In genomic region chr18:906416-907170, GRCh38 we compare ENCODE assay signal across 9 cellular contexts. TPM values are rescaled to one million over a fixed set of nuclear protein-coding genes. Genes with fewer than 3 reads are reported as not detected.
A peak's percentile ranks its signal among the peaks of the same experiment; 100 is the strongest.
DNase-seq lines count a peak whose midpoint lies in the region; ATAC-seq and TF ChIP-seq lines count a peak whose summit lies in the region.
"Had no signal": no experiment of that assay in that cellular context is flagged by ENCODE, and none has a peak within 500 bp of the region (broad histone marks: within the 10 kb centered on the region; RNA-seq: fewer than 3 reads in every experiment).

No MANE protein-coding gene starts in this region.

- H3K36me3 Mint-ChIP-seq in activated naive CD4-positive, alpha-beta T cell treated with anti-CD3 and anti-CD28 coated beads for 36 hours (ENCODE audit: low read depth): no peaks in the 10 kb centered on the region

- H3K4me1 Mint-ChIP-seq in activated naive CD4-positive, alpha-beta T cell treated with anti-CD3 and anti-CD28 coated beads for 36 hours (ENCODE audit: low read depth): peaks cover 30% of the 10 kb centered on the region

- peaks cover 1% of the 10 kb centered on the region for H3K9me3 Mint-ChIP-seq in activated naive CD4-positive, alpha-beta T cell treated with anti-CD3 and anti-CD28 coated beads for 36 hours

- H3K4me1 ChIP-seq in RWPE2 (ENCODE audit: insufficient read depth, poor library complexity, severe bottlenecking) (no peaks in the 10 kb centered on the region), subcutaneous abdominal adipose tissue (ENCODE audit: control insufficient read depth in 5 of 5, insufficient read depth in 5 of 5, low read length in 5 of 5) (peaks cover 0 to 46% (median 40%) of the 10 kb centered on the region in 5 donors), colonic mucosa (no peaks in the 10 kb centered on the region)

- no peak for TF ChIP-seq CTCF in RWPE2 (IDR thresholded peaks at IDR 0.05; ENCODE audit: poor library complexity, severe bottlenecking)
- TF ChIP-seq CTCF in colonic mucosa (IDR thresholded peaks at IDR 0.05): no peak

- ATAC-seq in RWPE2 (ENCODE audit: low read depth) (no peak), HG02852 (IDR thresholded peaks at IDR 0.05; ENCODE audit: unreplicated experiment) (no peak), GM19455 (IDR thresholded peaks at IDR 0.05; ENCODE audit: unreplicated experiment) (no peak)

- H3K4me3 ChIP-seq in RWPE2 (ENCODE audit: severe bottlenecking) (peak overlapping the region; percentile 8), iPS-11a (ENCODE audit: low read depth, low read length) (peak overlapping the region; percentile 33), subcutaneous abdominal adipose tissue (ENCODE audit: low read depth in 1 of 5, low read length in 5 of 5) (peak overlapping the region in 4 of 5 donors; percentile 22 to 67 (median 35)), colonic mucosa (no peak overlapping the region)

- no peak overlapping the region for H3K27ac Mint-ChIP-seq in activated naive CD4-positive, alpha-beta T cell treated with anti-CD3 and anti-CD28 coated beads for 36 hours

- no peak overlapping the region for H3K9ac ChIP-seq in subcutaneous abdominal adipose tissue (ENCODE audit: low read length in 5 of 5)
- H3K9ac ChIP-seq in colonic mucosa (ENCODE audit: low read depth in 2 of 2, low read length in 2 of 2): no peak overlapping the region

- intact Hi-C loops in activated naive CD4-positive, alpha-beta T cell treated with anti-CD3 and anti-CD28 coated beads for 36 hours (cut with micrococcal nuclease): loop anchor here (5.0 kb wide), 1 partner anchor 56 kb away; no protein-coding TSS in a partner anchor
- intact Hi-C loops in colonic mucosa (cut with DNase I): no loop called here

- H3K27me3 Mint-ChIP-seq in activated naive CD4-positive, alpha-beta T cell treated with anti-CD3 and anti-CD28 coated beads for 36 hours (ENCODE audit: low read depth): peaks cover 77% of the 10 kb centered on the region

- H3K9me3 ChIP-seq in RWPE2 (ENCODE audit: severe bottlenecking) (no peaks in the 10 kb centered on the region), subcutaneous abdominal adipose tissue (ENCODE audit: control insufficient read depth in 5 of 5, low read length in 5 of 5) (no peaks in the 10 kb centered on the region), colonic mucosa (no peaks in the 10 kb centered on the region)

- DNase-seq in activated naive CD4-positive, alpha-beta T cell treated with anti-CD3 and anti-CD28 coated beads for 36 hours: no peak
- DNase-seq in activated naive CD4-positive, alpha-beta T cell treated with anti-CD3 and anti-CD28 coated beads, Interleukin-2, amount 50 U/mL, for 16 hours: no peak
- DNase-seq in RWPE2 (ENCODE audit: low spot score) (no peak), colonic mucosa (no peak)

- H3K4me3 Mint-ChIP-seq in activated naive CD4-positive, alpha-beta T cell treated with anti-CD3 and anti-CD28 coated beads for 36 hours: peak overlapping the region; percentile 41

- CTCF ChIA-PET in activated naive CD4-positive, alpha-beta T cell treated with anti-CD3 and anti-CD28 coated beads for 36 hours (lab: Charles Lee): no interaction called here

- H3K36me3 ChIP-seq in RWPE2 (ENCODE audit: low read depth) (no peaks in the 10 kb centered on the region), subcutaneous abdominal adipose tissue (ENCODE audit: control insufficient read depth in 5 of 5, insufficient read depth in 5 of 5, low read length in 5 of 5) (no peaks in the 10 kb centered on the region), colonic mucosa (no peaks in the 10 kb centered on the region)

- peaks cover 100% of the 10 kb centered on the region for H3K27me3 ChIP-seq in RWPE2 (ENCODE audit: insufficient read depth, poor library complexity, severe bottlenecking)
- peaks cover 45 to 81% (median 65%) of the 10 kb centered on the region in 5 donors for H3K27me3 ChIP-seq in subcutaneous abdominal adipose tissue (ENCODE audit: control insufficient read depth in 5 of 5, insufficient read depth in 4 of 5, low read length in 5 of 5)
- peaks cover 57% of the 10 kb centered on the region for H3K27me3 ChIP-seq in colonic mucosa

- H3K27ac ChIP-seq in RWPE2 (ENCODE audit: poor library complexity, severe bottlenecking): no peak overlapping the region
- H3K27ac ChIP-seq in subcutaneous abdominal adipose tissue (ENCODE audit: low read depth, low read length): no peak overlapping the region
- no peak overlapping the region for H3K27ac ChIP-seq in colonic mucosa

RNA-seq across cellular contexts. Expression of gene ADCYAP1, which starts 1.9 kb away (rescaled TPM):
- total RNA-seq in activated naive CD4-positive, alpha-beta T cell treated with anti-CD3 and anti-CD28 coated beads for 36 hours: not detected
- total RNA-seq in colonic mucosa: under 1 TPM; 0.32 to 0.48 TPM
- total RNA-seq: kidney epithelial cell had no signal
